ENCODE assay signal across 8 cellular contexts in genomic region chr9:6757132-6757987, GRCh38. TPM values are rescaled to one million over a fixed set of nuclear protein-coding genes. Genes with fewer than 3 reads are reported as not detected.
DNase-seq lines count a peak whose midpoint lies in the region; ATAC-seq and TF ChIP-seq lines count a peak whose summit lies in the region.

KDM4C (plus strand) TSS chr9:6757973; CDS start chr9:6792989, 35,016 bp downstream.

- H3K27me3 ChIP-seq in aorta (ENCODE audit: control insufficient read depth in 1 of 2, insufficient read depth in 2 of 2, low read length in 1 of 2), result no peaks in the 10 kb centered on the region

- peak within 1 kb of the TSS; percentile 99 for H3K27ac Mint-ChIP-seq in T-helper 2 cell treated with Interferon-gamma antibody and Interleukin-4, amounts not matched to agents 5 μg/mL and 100 μg/mL, for 36 hours

- no peaks in the 10 kb centered on the region for H3K27me3 Mint-ChIP-seq in T-helper 2 cell treated with Interferon-gamma antibody and Interleukin-4, amounts not matched to agents 5 μg/mL and 100 μg/mL, for 36 hours (ENCODE audit: low read depth)

- no peaks in the 10 kb centered on the region for H3K36me3 ChIP-seq in aorta (ENCODE audit: control insufficient read depth in 1 of 2, insufficient read depth in 2 of 2, low read length in 1 of 2)

- peak; percentile 79 for ATAC-seq in GM18505 (IDR thresholded peaks at IDR 0.05; ENCODE audit: unreplicated experiment)
- peak; percentile 79 for ATAC-seq in HG02943 (IDR thresholded peaks at IDR 0.05; ENCODE audit: low read depth, unreplicated experiment)
- ATAC-seq in aorta (ENCODE audit: low FRiP score), result peak; percentile 97

- H3K4me3 ChIP-seq in aorta (ENCODE audit: low read length in 2 of 2), result peak within 1 kb of the TSS; percentile 86 to 95

- DNase-seq in NCI-H187 (lab: John Stamatoyannopoulos, UW) (peak; percentile 83 to 90), astrocyte of the hippocampus (ENCODE audit: low read depth, low spot score) (peak; percentile 98), hepatic stellate cell (ENCODE audit: low spot score) (peak; percentile 99), renal cortical epithelial cell (ENCODE audit: low read depth) (peak; percentile 80), aorta (peak; percentile 96 to 98)
- DNase-seq in T-helper 2 cell treated with Interferon-gamma antibody and Interleukin-4, amounts not matched to agents 5 μg/mL and 100 μg/mL, for 36 hours (ENCODE audit: low spot score), result peak; percentile 94

- H3K9me3 Mint-ChIP-seq in T-helper 2 cell treated with Interferon-gamma antibody and Interleukin-4, amounts not matched to agents 5 μg/mL and 100 μg/mL, for 36 hours, result no peaks in the 10 kb centered on the region

- H3K4me1 Mint-ChIP-seq in T-helper 2 cell treated with Interferon-gamma antibody and Interleukin-4, amounts not matched to agents 5 μg/mL and 100 μg/mL, for 36 hours (ENCODE audit: low read depth), result peaks cover 13% of the 10 kb centered on the region

- peak; percentile 99 for TF ChIP-seq POLR2A in GM18505 (IDR thresholded peaks at IDR 0.05; ENCODE audit: borderline replicate concordance, extremely low read depth, insufficient read depth, insufficient read length)

- peaks cover 7% of the 10 kb centered on the region for H3K36me3 Mint-ChIP-seq in T-helper 2 cell treated with Interferon-gamma antibody and Interleukin-4, amounts not matched to agents 5 μg/mL and 100 μg/mL, for 36 hours (ENCODE audit: low read depth)

- no peaks in the 10 kb centered on the region for H3K4me1 ChIP-seq in aorta (ENCODE audit: control insufficient read depth in 1 of 2, insufficient read depth in 2 of 2, low read length in 2 of 2)

- 0% methylated on average over 62 to 67 of the region's 67 CpGs for WGBS in aorta, 2 donors

- peak within 1 kb of the TSS; percentile 90 to 91 for H3K27ac ChIP-seq in aorta (ENCODE audit: low read depth in 1 of 2, low read length in 2 of 2)

- intact Hi-C loops in aorta (cut with DNase I), result loop anchor here in 1 of 2 donors (5.0 to 10.0 kb wide), 3 partner anchors 55 to 750 kb away; a partner anchor contains a TSS

- peak within 1 kb of the TSS; percentile 98 for H3K4me3 Mint-ChIP-seq in T-helper 2 cell treated with Interferon-gamma antibody and Interleukin-4, amounts not matched to agents 5 μg/mL and 100 μg/mL, for 36 hours

- no peaks in the 10 kb centered on the region for H3K9me3 ChIP-seq in aorta (ENCODE audit: control insufficient read depth, low read length)

RNA-seq across cellular contexts. Expression of gene KDM4C, which starts in this region (rescaled TPM):
- total RNA-seq in renal cortical epithelial cell, result 23.1 and 52.4 TPM in 2 replicates
- 10 to 100 TPM; 40.2 to 54.4 TPM for total RNA-seq in aorta
- polyA plus RNA-seq in aorta, result 10 to 100 TPM in 1 of 2 donors, 1 to 10 TPM in 1; 9.5 to 16.5 TPM

Comparison
In these comparisons a context has a peak if more than half of its experiments do, and no peak if none do; other contexts are left out.
1. Peak in every context shown above with its lines: DNase-seq, ATAC-seq, H3K4me3 ChIP-seq and H3K27ac ChIP-seq.